ENCODE assay signal across 28 cellular contexts in genomic region chr9:91364005-91364404, GRCh38.
"Had no signal": no experiment of that assay in that cellular context is flagged by ENCODE, and none has a peak within 500 bp of the region (broad histone marks: within the 10 kb centered on the region; RNA-seq: fewer than 3 reads in every experiment).

No MANE protein-coding gene starts in this region.

- H3K9me3 ChIP-seq: ovary, psoas muscle, stomach, thoracic aorta, thyroid gland, tibial nerve, upper lobe of right lung, uterus had no signal

- H3K4me2 ChIP-seq: smooth muscle cell had no signal

- H3K27ac Mint-ChIP-seq: naive B cell; natural killer cell treated with Interleukin-12 subunit alpha and Interleukin-12 subunit beta and Interleukin-15 and Interleukin-18, amount 100 ng/mL, for 72 hours; progenitor cell of endocrine pancreas; stimulated activated naive B cell treated with anti-CD40 and anti-IgM and Interleukin-4, amounts not matched to agents 10 μg/mL and 1 μg/mL and 100 μg/mL, for 72 hours had no signal

- DNase-seq: naive B cell; naive thymus-derived CD8-positive, alpha-beta T cell; occipital lobe; ovary; psoas muscle; right cardiac atrium; spleen; stimulated activated CD4-positive, alpha-beta T cell treated with anti-CD3 and anti-CD28 coated beads, Interleukin-12 subunit alpha, Interleukin-12 subunit beta, amount 100 ng/mL, for 4 hours; stimulated activated CD4-positive, alpha-beta T cell treated with anti-CD3 and anti-CD28 coated beads, Interleukin-1b, Interleukin-23, amount 100 ng/mL, for 48 hours; stimulated activated CD4-positive, alpha-beta T cell treated with anti-CD3 and anti-CD28 coated beads, Interleukin-4, amount 100 ng/mL, for 1 hour; stimulated activated CD4-positive, alpha-beta T cell treated with anti-CD3 and anti-CD28 coated beads, Interleukin-4, amount 100 ng/mL, for 4 hours; stimulated activated CD8-positive, alpha-beta memory T cell treated with anti-CD3 and anti-CD28 coated beads, Interleukin-4, amount 100 ng/mL, for 48 hours; stimulated activated naive B cell treated with anti-CD40 and anti-IgM and Interleukin-4, amounts not matched to agents 10 μg/mL and 1 μg/mL and 100 μg/mL, for 72 hours; stimulated activated naive CD4-positive, alpha-beta T cell treated with Interleukin-2 at 50 U/mL for 16 hours; stomach; thyroid gland; trophoblast cell; upper lobe of right lung; uterus had no signal

- ATAC-seq: naive thymus-derived CD8-positive, alpha-beta T cell; natural killer cell treated with Interleukin-12 subunit alpha and Interleukin-12 subunit beta and Interleukin-15 and Interleukin-18, amount 100 ng/mL, for 72 hours; psoas muscle; right cardiac atrium; sciatic nerve; stimulated activated naive B cell treated with anti-CD40 and anti-IgM and Interleukin-4, amounts not matched to agents 10 μg/mL and 1 μg/mL and 100 μg/mL, for 72 hours; upper lobe of right lung had no signal

- H3K9me3 Mint-ChIP-seq: naive thymus-derived CD8-positive, alpha-beta T cell; natural killer cell treated with Interleukin-12 subunit alpha and Interleukin-12 subunit beta and Interleukin-15 and Interleukin-18, amount 100 ng/mL, for 72 hours; stimulated activated naive CD8-positive, alpha-beta T cell treated with anti-CD3 and anti-CD28 coated beads, Interleukin-15, Interleukin-2, amounts not matched to agents 100 ng/mL and 50 ng/mL, for 24 hours had no signal

- H2AFZ ChIP-seq: parathyroid adenoma had no signal

- H3K9ac ChIP-seq: parathyroid adenoma had no signal

- H3K27me3 Mint-ChIP-seq: progenitor cell of endocrine pancreas had no signal

- H3K4me3 ChIP-seq: ovary, psoas muscle, skin epidermis, smooth muscle cell, spleen, stomach, thoracic aorta, thyroid gland, tibial nerve, upper lobe of right lung, uterus had no signal

- H3K4me3 Mint-ChIP-seq: stimulated activated naive CD8-positive, alpha-beta T cell treated with anti-CD3 and anti-CD28 coated beads, Interleukin-15, Interleukin-2, amounts not matched to agents 100 ng/mL and 50 ng/mL, for 24 hours had no signal

- H3K36me3 ChIP-seq: ovary, stomach, thoracic aorta, thyroid gland, tibial nerve, upper lobe of right lung, uterus had no signal

- H3K27ac ChIP-seq: ovary, parathyroid adenoma, psoas muscle, skin epidermis, spleen, stomach, thoracic aorta, thyroid gland, tibial nerve, upper lobe of right lung, uterus had no signal

- H3K27me3 ChIP-seq: ovary, spleen, stomach, thyroid gland, tibial nerve, upper lobe of right lung, uterus had no signal

- H3K36me3 Mint-ChIP-seq: naive B cell; natural killer cell treated with Interleukin-12 subunit alpha and Interleukin-12 subunit beta and Interleukin-15 and Interleukin-18, amount 100 ng/mL, for 72 hours had no signal
